Comparison of ENCODE assay signal across 10 cellular contexts in genomic region chr2:98935777-98936132, GRCh38. TPM values are rescaled to one million over a fixed set of nuclear protein-coding genes. Genes with fewer than 3 reads are reported as not detected.
DNase-seq lines count a peak whose midpoint lies in the region; ATAC-seq and TF ChIP-seq lines count a peak whose summit lies in the region.
"Had no signal": no experiment of that assay in that cellular context is flagged by ENCODE, and none has a peak within 500 bp of the region (broad histone marks: within the 10 kb centered on the region; RNA-seq: fewer than 3 reads in every experiment).

No MANE protein-coding gene starts in this region.

- H3K9ac ChIP-seq in endodermal cell (ENCODE audit: extremely low read depth, low read length, poor library complexity, severe bottlenecking) (no peak overlapping the region), neuronal stem cell (ENCODE audit: low read depth, low read length, poor library complexity) (peak overlapping the region; percentile 73)

- no peak for TF ChIP-seq POLR2A in vagina (IDR thresholded peaks at IDR 0.05)

- H3K18ac ChIP-seq in neuronal stem cell (ENCODE audit: low read length) = peak overlapping the region; percentile 41

- intact Hi-C loops in right cardiac atrium (cut with DNase I) (no loop called here), cardiac septum (cut with DNase I) (no loop called here), vagina (cut with DNase I) (no loop called here)

- H2BK120ac ChIP-seq in neuronal stem cell (ENCODE audit: low read depth, low read length) = no peak overlapping the region

- H3K36me3 Mint-ChIP-seq in endodermal cell (ENCODE audit: low read depth) = no peaks in the 10 kb centered on the region

- in situ Hi-C loops in ACHN (cut with HindIII; ENCODE audit: low pct_ligation_motif_present, low pct_unique_long_range_greater_than_20kb, low sequenced_read_pairs) = no loop called here

- DNase-seq in right cardiac atrium (no peak), cardiac septum (ENCODE audit: low spot score) (no peak), endodermal cell (no peak), neuronal stem cell (ENCODE audit: low spot score) (no peak), vagina (ENCODE audit: extremely low spot score in 2 of 2) (no peak), AG08395 (ENCODE audit: low spot score) (no peak), ACHN (no peak)
- DNase-seq: BE2C had no signal

- H3K27ac ChIP-seq in right cardiac atrium (ENCODE audit: low read length) = no peak overlapping the region
- no peak overlapping the region for H3K27ac ChIP-seq in endodermal cell (ENCODE audit: low read depth, low read length)
- H3K27ac ChIP-seq in neuronal stem cell (replicated peaks; ENCODE audit: low read length) = no peak overlapping the region
- no peak overlapping the region for H3K27ac ChIP-seq in vagina

- H3K9me3 ChIP-seq in right cardiac atrium (ENCODE audit: control insufficient read depth, low read length) (no peaks in the 10 kb centered on the region), endodermal cell (ENCODE audit: control insufficient read depth, low read length) (no peaks in the 10 kb centered on the region), neuronal stem cell (replicated peaks in 1 of 2; ENCODE audit: control insufficient read depth in 2 of 2, insufficient read depth in 1 of 2, low read depth in 1 of 2, low read length in 2 of 2) (peaks cover 0 to 15% of the 10 kb centered on the region in 2 donors), vagina (no peaks in the 10 kb centered on the region)
- H3K9me3 ChIP-seq: BE2C had no signal

- no peak overlapping the region for H3K14ac ChIP-seq in neuronal stem cell (ENCODE audit: low read length)

- peak overlapping the region; percentile 44 for H3K4me3 Mint-ChIP-seq in endodermal cell

- H3K4me1 ChIP-seq in right cardiac atrium (ENCODE audit: control insufficient read depth, insufficient read depth, low read length) = no peaks in the 10 kb centered on the region
- H3K4me1 ChIP-seq in endodermal cell (ENCODE audit: control insufficient read depth, insufficient read depth, low read length) = no peaks in the 10 kb centered on the region
- peaks cover 0 to 4% of the 10 kb centered on the region in 2 donors for H3K4me1 ChIP-seq in neuronal stem cell (ENCODE audit: control insufficient read depth in 2 of 2, insufficient read depth in 1 of 2, low read depth in 1 of 2, low read length in 2 of 2)
- peaks cover 21% of the 10 kb centered on the region for H3K4me1 ChIP-seq in vagina
- H3K4me1 ChIP-seq: BE2C had no signal

- peaks cover 68% of the 10 kb centered on the region for H3K27me3 Mint-ChIP-seq in endodermal cell (ENCODE audit: insufficient read depth)

- H3K4me2 ChIP-seq in neuronal stem cell (ENCODE audit: insufficient read depth, low read length, poor library complexity, severe bottlenecking) = peak overlapping the region; percentile 91

- no peak overlapping the region for H3K4ac ChIP-seq in neuronal stem cell (ENCODE audit: low read length)

- no peak for TF ChIP-seq CTCF in endodermal cell (conservative IDR thresholded peaks at IDR 0.05)
- TF ChIP-seq CTCF in vagina (IDR thresholded peaks at IDR 0.05) = no peak

- H3K4me3 ChIP-seq in right cardiac atrium (ENCODE audit: low read length) = peak overlapping the region; percentile 44
- H3K4me3 ChIP-seq in endodermal cell (ENCODE audit: low read length) = peak overlapping the region; percentile 64
- H3K4me3 ChIP-seq in neuronal stem cell (ENCODE audit: low read length in 2 of 2) = peak overlapping the region; percentile 29 to 80
- peak overlapping the region; percentile 45 to 55 for H3K4me3 ChIP-seq in vagina

- no peaks in the 10 kb centered on the region for H3K36me3 ChIP-seq in endodermal cell (ENCODE audit: control insufficient read depth, insufficient read depth, low read length)
- no peaks in the 10 kb centered on the region for H3K36me3 ChIP-seq in neuronal stem cell (replicated peaks in 1 of 2; ENCODE audit: control insufficient read depth in 2 of 2, insufficient read depth in 2 of 2, low read length in 2 of 2)
- H3K36me3 ChIP-seq in vagina = no peaks in the 10 kb centered on the region
- H3K36me3 ChIP-seq: BE2C had no signal

- H2AFZ ChIP-seq in neuronal stem cell (ENCODE audit: low read length) = peak overlapping the region; percentile 82

- H2BK15ac ChIP-seq in neuronal stem cell (ENCODE audit: low read length) = no peak overlapping the region

- ATAC-seq in right cardiac atrium (peak in 1 of 2 donors; percentile 35), GM21515 (IDR thresholded peaks at IDR 0.05; ENCODE audit: unreplicated experiment) (no peak)

- H4K8ac ChIP-seq in neuronal stem cell (ENCODE audit: low read depth, low read length) = no peak overlapping the region

- H3K27me3 ChIP-seq in right cardiac atrium (ENCODE audit: control insufficient read depth, insufficient read depth) = no peaks in the 10 kb centered on the region
- H3K27me3 ChIP-seq in endodermal cell (ENCODE audit: control insufficient read depth, insufficient read depth, low read length, poor library complexity, severe bottlenecking) = peaks cover 67% of the 10 kb centered on the region
- H3K27me3 ChIP-seq in neuronal stem cell (ENCODE audit: control insufficient read depth in 3 of 3, insufficient read depth in 3 of 3, low read depth in 1 of 3, low read length in 3 of 3) = peaks cover 11 to 89% (median 46%) of the 10 kb centered on the region in 3 experiments
- H3K27me3 ChIP-seq in vagina = no peaks in the 10 kb centered on the region

- H2BK5ac ChIP-seq in neuronal stem cell (ENCODE audit: low read length) = no peak overlapping the region

- no peak overlapping the region for H2AK5ac ChIP-seq in neuronal stem cell (ENCODE audit: low read depth, low read length)

- no peak overlapping the region for H2BK12ac ChIP-seq in neuronal stem cell (ENCODE audit: low read length)

- 1% methylated on average over 45 of the region's 45 CpGs for WGBS in right cardiac atrium
- WGBS in endodermal cell (ENCODE audit: insufficient coverage in 1 of 2, insufficient read length in 1 of 2), 2 experiments = 1 to 5% methylated on average over 4 to 44 of the region's 45 CpGs
- no CpG with 5 or more reads among the region's 45 CpGs for WGBS in neuronal stem cell (ENCODE audit: extremely low coverage in 2 of 2, insufficient read length in 2 of 2, insufficient replicate concordance in 1 of 2), 2 donors

- H3K4me1 Mint-ChIP-seq in endodermal cell = peaks cover 3% of the 10 kb centered on the region

- no peak overlapping the region for H4K91ac ChIP-seq in neuronal stem cell (ENCODE audit: low read depth, low read length, poor library complexity)

- no peaks in the 10 kb centered on the region for H3K9me3 Mint-ChIP-seq in endodermal cell
- H3K9me3 Mint-ChIP-seq: dendritic cell treated with granulocyte-macrophage colony-stimulating factor and Interleukin-4, amounts not matched to agents 40 ng/mL and 50 ng/mL, for 4 days had no signal

- no peaks in the 10 kb centered on the region for H3K79me1 ChIP-seq in neuronal stem cell (ENCODE audit: low read depth, low read length)

- no peak overlapping the region for H3K23ac ChIP-seq in neuronal stem cell (ENCODE audit: low read depth, low read length, poor library complexity)

- no peak overlapping the region for H3K27ac Mint-ChIP-seq in endodermal cell
- H3K27ac Mint-ChIP-seq: dendritic cell treated with granulocyte-macrophage colony-stimulating factor and Interleukin-4, amounts not matched to agents 40 ng/mL and 50 ng/mL, for 4 days had no signal

RNA-seq across cellular contexts. Expression of gene CRACDL, which starts 0.3 kb away (rescaled TPM):
- 1 to 10 TPM; 4.7 to 5.7 (median 5.1) TPM for total RNA-seq in right cardiac atrium
- polyA plus RNA-seq in right cardiac atrium = 2.7 TPM
- 3.3 TPM for total RNA-seq in cardiac septum
- under 1 TPM; 0.26 to 0.31 TPM for total RNA-seq in endodermal cell
- polyA plus RNA-seq in endodermal cell (2013, experiment 1 of 2) = 0.21 TPM
- polyA plus RNA-seq in endodermal cell (2013, experiment 2 of 2) = 0.25 TPM
- polyA plus RNA-seq in neuronal stem cell (2013, experiment 1 of 2) = 0.40 TPM
- polyA plus RNA-seq in neuronal stem cell (2013, experiment 2 of 2) = 0.22 TPM
- 6.4 TPM for total RNA-seq in vagina
